Comparison of ENCODE assay signal across 11 cellular contexts in the genomic region with DNA sequence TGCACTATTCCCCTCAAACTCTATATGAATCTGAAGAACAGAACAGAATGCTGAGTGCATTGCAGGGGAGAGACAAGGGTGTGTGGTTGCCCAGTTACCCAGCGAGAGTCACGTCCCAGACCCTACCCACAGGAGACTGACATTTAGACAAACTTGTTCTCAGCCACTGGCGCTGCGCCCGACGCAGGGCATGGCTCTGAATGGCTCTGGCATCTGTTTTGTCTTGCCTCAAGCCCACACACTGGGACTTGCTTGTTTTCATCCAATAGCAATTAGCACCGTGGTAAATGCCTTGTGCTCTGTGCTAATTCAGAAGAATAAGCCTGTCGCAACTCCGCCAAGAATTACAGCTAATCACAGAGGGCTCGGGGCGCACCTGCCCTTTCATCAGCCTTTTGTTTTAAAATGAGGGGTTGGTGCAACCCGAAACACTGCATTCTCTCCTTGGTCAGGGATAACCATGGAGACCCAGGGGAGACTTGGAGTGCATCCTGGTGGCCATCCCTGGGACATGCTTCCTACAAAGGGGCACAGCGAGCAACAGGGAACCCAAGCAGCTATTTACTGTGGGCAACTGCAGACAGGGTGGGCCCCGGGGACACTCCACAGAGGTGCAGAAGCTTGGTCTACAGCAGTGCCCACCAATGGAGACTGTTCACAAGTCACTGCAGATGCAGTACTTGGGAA.
DNase-seq lines count a peak whose midpoint lies in the region; ATAC-seq and TF ChIP-seq lines count a peak whose summit lies in the region.
"Had no signal": no experiment of that assay in that cellular context is flagged by ENCODE, and none has a peak within 500 bp of the region (broad histone marks: within the 10 kb centered on the region; RNA-seq: fewer than 3 reads in every experiment).

No MANE protein-coding gene starts in this region.

- H4K20me1 ChIP-seq in mammary epithelial cell (ENCODE audit: insufficient read depth, low read length), result no peaks in the 10 kb centered on the region

- CTCF ChIA-PET in MCF 10A (lab: Yijun Ruan, JAX) (interaction anchor here (0.8 kb wide), 1 partner anchor 9 kb away, joined by 3 read pairs; no protein-coding TSS in a partner anchor), mammary epithelial cell (lab: Charles Lee; ENCODE audit: low non-redundant PET) (no interaction called here)

- intact Hi-C loops in MCF 10A (cut with micrococcal nuclease) (no loop called here), mammary epithelial cell (cut with micrococcal nuclease) (no loop called here)

- no peaks in the 10 kb centered on the region for H3K4me1 ChIP-seq in mammary epithelial cell (ENCODE audit: insufficient read depth, low read length)
- H3K4me1 ChIP-seq: SJSA1 had no signal

- WGBS in mammary epithelial cell (ENCODE audit: low coverage, missing lambda C conversion rate), result 10% methylated on average over 10 of the region's 14 CpGs

- H3K27ac Mint-ChIP-seq in MCF 10A (ENCODE audit: low read depth, unreplicated experiment), result no peak overlapping the region
- H3K27ac Mint-ChIP-seq: activated T-cell treated with anti-CD3 and anti-CD28 coated beads, Interleukin-2, amount 50 U/mL, for 24 hours had no signal

- no peak for ATAC-seq in HG03039 (IDR thresholded peaks at IDR 0.05; ENCODE audit: unreplicated experiment)

- POLR2A ChIA-PET in MCF 10A (lab: Yijun Ruan, JAX), result no interaction called here

- H3K27me3 Mint-ChIP-seq in MCF 10A (ENCODE audit: insufficient read depth, unreplicated experiment), result peaks cover 90% of the 10 kb centered on the region
- H3K27me3 Mint-ChIP-seq: activated T-cell treated with anti-CD3 and anti-CD28 coated beads, Interleukin-2, amount 50 U/mL, for 24 hours had no signal

- no peaks in the 10 kb centered on the region for H3K27me3 ChIP-seq in mammary epithelial cell (ENCODE audit: insufficient read depth, low read length)
- H3K27me3 ChIP-seq: SJSA1 had no signal

- H3K9me3 Mint-ChIP-seq in MCF 10A (ENCODE audit: unreplicated experiment), result no peaks in the 10 kb centered on the region

- DNase-seq in MCF 10A (ENCODE audit: unreplicated experiment) (peak; percentile 16), mammary epithelial cell (no peak), NCI-H774 (lab: John Stamatoyannopoulos, UW) (peak; percentile 71), fibroblast of peridontal ligament (ENCODE audit: extremely low read depth) (peak; percentile 12), NCI-H128 (lab: John Stamatoyannopoulos, UW; ENCODE audit: unreplicated experiment) (no peak)
- DNase-seq in stimulated activated CD4-positive, alpha-beta T cell treated with anti-CD3 and anti-CD28 coated beads, Interleukin-4, amount 100 ng/mL, for 1 hour, result no peak
- DNase-seq in stimulated activated CD4-positive, alpha-beta T cell treated with anti-CD3 and anti-CD28 coated beads, Interleukin-12 subunit alpha, Interleukin-12 subunit beta, amount 100 ng/mL, for 4 hours, result no peak
- DNase-seq: ACHN; activated T-cell treated with anti-CD3 and anti-CD28 coated beads, Interleukin-2, amount 50 U/mL, for 24 hours had no signal

- BruUV-seq in MCF 10A (replicated peaks; lab: Mats Ljungman, UMichigan) (no TSS peak), mammary epithelial cell (replicated peaks; lab: Mats Ljungman, UMichigan) (no TSS peak)

- H3K36me3 Mint-ChIP-seq in MCF 10A (ENCODE audit: insufficient read depth, unreplicated experiment), result no peaks in the 10 kb centered on the region

- H3K9ac ChIP-seq in mammary epithelial cell (ENCODE audit: insufficient read depth, low read length), result no peak overlapping the region

- H3K4me3 ChIP-seq in mammary epithelial cell (replicated peaks in 1 of 3; ENCODE audit: insufficient read depth in 1 of 3, low read depth in 2 of 3, low read length in 3 of 3), result no peak overlapping the region
- H3K4me3 ChIP-seq: SJSA1 had no signal

- no peak overlapping the region for H3K4me2 ChIP-seq in mammary epithelial cell (ENCODE audit: insufficient read depth, low read depth, low read length)

- H2AFZ ChIP-seq in mammary epithelial cell (ENCODE audit: low read depth, low read length), result no peak overlapping the region

- no peaks in the 10 kb centered on the region for H3K9me3 ChIP-seq in mammary epithelial cell (replicated peaks; ENCODE audit: insufficient read depth, low read length)
- H3K9me3 ChIP-seq: SJSA1 had no signal

- H3K4me3 Mint-ChIP-seq in MCF 10A (ENCODE audit: unreplicated experiment), result no peak overlapping the region
- H3K4me3 Mint-ChIP-seq: activated T-cell treated with anti-CD3 and anti-CD28 coated beads, Interleukin-2, amount 50 U/mL, for 24 hours had no signal

- no peaks in the 10 kb centered on the region for H3K36me3 ChIP-seq in mammary epithelial cell (ENCODE audit: insufficient read depth, low read length)
- H3K36me3 ChIP-seq: SJSA1 had no signal

- in situ Hi-C loops in mammary epithelial cell (cut with MboI; ENCODE audit: low sequenced_read_pairs in 2 of 2), result no loop called here

- H3K79me2 ChIP-seq in mammary epithelial cell (ENCODE audit: insufficient read depth, low read length), result no peaks in the 10 kb centered on the region

- H3K27ac ChIP-seq in mammary epithelial cell (ENCODE audit: insufficient read depth, low read depth, low read length), result no peak overlapping the region
- H3K27ac ChIP-seq: SJSA1 had no signal

- TF ChIP-seq CTCF in MCF 10A (IDR thresholded peaks at IDR 0.05; ENCODE audit: unreplicated experiment), result no peak
- no peak for TF ChIP-seq CTCF in mammary epithelial cell (conservative IDR thresholded peaks at IDR 0.05 in 1 of 2, IDR thresholded peaks at IDR 0.05 in 1 of 2; ENCODE audit: extremely low read depth in 1 of 2, insufficient read depth in 1 of 2, low read depth in 1 of 2, low read length in 2 of 2)

- dilution Hi-C loops in mammary epithelial cell (cut with HindIII; ENCODE audit: low sequenced_read_pairs), result no loop called here

- no peaks in the 10 kb centered on the region for H3K4me1 Mint-ChIP-seq in MCF 10A (ENCODE audit: insufficient read depth, unreplicated experiment)

Comparison
In these comparisons a context has a peak if more than half of its experiments do, and no peak if none do; other contexts are left out.
1. DNase-seq: peak in MCF 10A (single experiment), NCI-H774 (single experiment) and fibroblast of peridontal ligament (single experiment); none in mammary epithelial cell (single experiment), stimulated activated CD4-positive, alpha-beta T cell treated with anti-CD3 and anti-CD28 coated beads, Interleukin-4, amount 100 ng/mL, for 1 hour (single experiment), stimulated activated CD4-positive, alpha-beta T cell treated with anti-CD3 and anti-CD28 coated beads, Interleukin-12 subunit alpha, Interleukin-12 subunit beta, amount 100 ng/mL, for 4 hours (single experiment) and NCI-H128 (single experiment).